ENCODE assay signal across 23 cellular contexts in genomic region chr15:57041416-57041815, GRCh38.
"Had no signal": no experiment of that assay in that cellular context is flagged by ENCODE, and none has a peak within 500 bp of the region (broad histone marks: within the 10 kb centered on the region; RNA-seq: fewer than 3 reads in every experiment).

No MANE protein-coding gene starts in this region.

- H3K27me3 Mint-ChIP-seq: activated B cell treated with CpG ODN at 0.5 μM for 24 hours; activated CD8-positive, alpha-beta T cell treated with anti-CD3 and anti-CD28 coated beads for 36 hours; activated naive CD4-positive, alpha-beta T cell treated with anti-CD3 and anti-CD28 coated beads, Interleukin-2, amount 50 U/mL, for 24 hours; memory B cell; natural killer cell treated with Interleukin-12 subunit alpha and Interleukin-12 subunit beta and Interleukin-15 and Interleukin-18, amount 100 ng/mL, for 72 hours; progenitor cell of endocrine pancreas; stimulated activated naive B cell treated with anti-CD40 and anti-IgM and Interleukin-4, amounts not matched to agents 10 μg/mL and 1 μg/mL and 100 μg/mL, for 72 hours; T-helper 17 cell had no signal

- DNase-seq: activated B cell treated with CpG ODN at 0.5 μM for 24 hours; activated CD4-positive, alpha-beta T cell treated with anti-CD3 and anti-CD28 coated beads for 48 hours; activated CD8-positive, alpha-beta T cell treated with anti-CD3 and anti-CD28 coated beads for 36 hours; activated effector memory CD4-positive, alpha-beta T cell treated with anti-CD3 and anti-CD28 coated beads, Interleukin-2, amount 50 U/mL, for 16 hours; activated T-cell treated with anti-CD3 and anti-CD28 coated beads, Interleukin-2, amount 50 U/mL, for 4 hours; adrenal gland; dermis blood vessel endothelial cell; endodermal cell; erythroblast; left ventricle myocardium inferior; nucleus accumbens; right cardiac atrium; stimulated activated CD4-positive, alpha-beta T cell treated with anti-CD3 and anti-CD28 coated beads, Interleukin-15, amount 100 ng/mL, for 24 hours; stimulated activated CD4-positive, alpha-beta T cell treated with anti-CD3 and anti-CD28 coated beads, Interleukin-4, amount 100 ng/mL, for 1 hour; stimulated activated naive B cell treated with anti-CD40 and anti-IgM and Interleukin-4, amounts not matched to agents 10 μg/mL and 1 μg/mL and 100 μg/mL, for 72 hours; T-helper 17 cell; trophoblast cell had no signal

- H3K36me3 Mint-ChIP-seq: natural killer cell treated with Interleukin-12 subunit alpha and Interleukin-12 subunit beta and Interleukin-15 and Interleukin-18, amount 100 ng/mL, for 72 hours had no signal

- H2AFZ ChIP-seq: hepatocyte had no signal

- H3K4me3 ChIP-seq: adrenal gland, hepatocyte, left ventricle myocardium inferior, skin epidermis had no signal

- H3K36me3 ChIP-seq: adrenal gland, left ventricle myocardium inferior had no signal

- H3K4me3 Mint-ChIP-seq: activated B cell treated with CpG ODN at 0.5 μM for 24 hours; activated CD8-positive, alpha-beta T cell treated with anti-CD3 and anti-CD28 coated beads for 36 hours; activated naive CD4-positive, alpha-beta T cell treated with anti-CD3 and anti-CD28 coated beads, Interleukin-2, amount 50 U/mL, for 24 hours; activated T-cell treated with anti-CD3 and anti-CD28 coated beads, Interleukin-2, amount 50 U/mL, for 4 hours; endodermal cell; memory B cell; natural killer cell treated with Interleukin-12 subunit alpha and Interleukin-12 subunit beta and Interleukin-15 and Interleukin-18, amount 100 ng/mL, for 72 hours; stimulated activated naive B cell treated with anti-CD40 and anti-IgM and Interleukin-4, amounts not matched to agents 10 μg/mL and 1 μg/mL and 100 μg/mL, for 72 hours; T-helper 17 cell had no signal

- H3K27me3 ChIP-seq: adrenal gland, hepatocyte had no signal

- H3K27ac ChIP-seq: adrenal gland, hepatocyte, left ventricle myocardium inferior, skin epidermis had no signal

- H3K4me2 ChIP-seq: hepatocyte had no signal

- ATAC-seq: activated CD8-positive, alpha-beta T cell treated with anti-CD3 and anti-CD28 coated beads for 36 hours; activated T-cell treated with anti-CD3 and anti-CD28 coated beads, Interleukin-2, amount 50 U/mL, for 4 hours; natural killer cell treated with Interleukin-12 subunit alpha and Interleukin-12 subunit beta and Interleukin-15 and Interleukin-18, amount 100 ng/mL, for 72 hours; right cardiac atrium; stimulated activated naive B cell treated with anti-CD40 and anti-IgM and Interleukin-4, amounts not matched to agents 10 μg/mL and 1 μg/mL and 100 μg/mL, for 72 hours; T-helper 17 cell had no signal

- H3K9me3 ChIP-seq: adrenal gland, left ventricle myocardium inferior had no signal

- H3K27ac Mint-ChIP-seq: activated B cell treated with CpG ODN at 0.5 μM for 24 hours; activated CD8-positive, alpha-beta T cell treated with anti-CD3 and anti-CD28 coated beads for 36 hours; activated naive CD4-positive, alpha-beta T cell treated with anti-CD3 and anti-CD28 coated beads, Interleukin-2, amount 50 U/mL, for 24 hours; endodermal cell; memory B cell; natural killer cell treated with Interleukin-12 subunit alpha and Interleukin-12 subunit beta and Interleukin-15 and Interleukin-18, amount 100 ng/mL, for 72 hours; progenitor cell of endocrine pancreas; stimulated activated naive B cell treated with anti-CD40 and anti-IgM and Interleukin-4, amounts not matched to agents 10 μg/mL and 1 μg/mL and 100 μg/mL, for 72 hours; T-helper 17 cell had no signal

- H3K9me3 Mint-ChIP-seq: activated CD8-positive, alpha-beta T cell treated with anti-CD3 and anti-CD28 coated beads for 36 hours; activated naive CD4-positive, alpha-beta T cell treated with anti-CD3 and anti-CD28 coated beads, Interleukin-2, amount 50 U/mL, for 24 hours; activated T-cell treated with anti-CD3 and anti-CD28 coated beads, Interleukin-2, amount 50 U/mL, for 4 hours; endodermal cell; memory B cell; natural killer cell treated with Interleukin-12 subunit alpha and Interleukin-12 subunit beta and Interleukin-15 and Interleukin-18, amount 100 ng/mL, for 72 hours had no signal
